14 cellular contexts compared by ENCODE assay signal in genomic region chrX:22097295-22097694, GRCh38.
DNase-seq lines count a peak whose midpoint lies in the region; ATAC-seq, FAIRE-seq and TF ChIP-seq lines count a peak whose summit lies in the region.
"Had no signal": no experiment of that assay in that cellular context is flagged by ENCODE, and none has a peak within 500 bp of the region (broad histone marks: within the 10 kb centered on the region; RNA-seq: fewer than 3 reads in every experiment).

No MANE protein-coding gene starts in this region.

- H3K36me3 ChIP-seq in small intestine (ENCODE audit: control insufficient read depth in 2 of 2, insufficient read depth in 2 of 2, low read length in 2 of 2), result no peaks in the 10 kb centered on the region

- H3K4me1 ChIP-seq in small intestine (ENCODE audit: control insufficient read depth in 2 of 2, insufficient read depth in 1 of 2, low read depth in 1 of 2, low read length in 1 of 2) (no peaks in the 10 kb centered on the region), H9 (ENCODE audit: insufficient read depth, low read length) (peaks cover 2% of the 10 kb centered on the region; the same call in 1 of the 2 replicates)

- TF ChIP-seq CTCF in fibroblast of the aortic adventitia (IDR thresholded peaks at IDR 0.05; ENCODE audit: insufficient read depth, low read length) (no peak), H9 (conservative IDR thresholded peaks at IDR 0.05) (no peak)

- FAIRE-seq in small intestine (lab: Jason Lieb, UNC), result no peak
- FAIRE-seq: GM18507 had no signal

- no peak overlapping the region for H4K5ac ChIP-seq in H9 (ENCODE audit: insufficient read length, low read depth, low read length)

- H3K9me3 ChIP-seq in small intestine (ENCODE audit: control insufficient read depth, low read depth) (no peaks in the 10 kb centered on the region), H9 (ENCODE audit: control insufficient read depth, low read depth, low read length) (peaks cover 6% of the 10 kb centered on the region)

- H3K27ac ChIP-seq in small intestine (ENCODE audit: low read depth in 1 of 2, low read length in 1 of 2) (no peak overlapping the region), H9 (ENCODE audit: insufficient read length, low read depth, low read length) (no peak overlapping the region)
- H3K27ac ChIP-seq: VCaP had no signal

- no peak overlapping the region for H2BK15ac ChIP-seq in H9 (ENCODE audit: low read depth, low read length)

- H3T11ph ChIP-seq in H9 (ENCODE audit: low read length), result no peak overlapping the region

- H3K56ac ChIP-seq in H9 (ENCODE audit: insufficient read length, low read depth, low read length), result no peak overlapping the region

- ATAC-seq in HG02610 (IDR thresholded peaks at IDR 0.05; ENCODE audit: unreplicated experiment) (no peak), GM21723 (IDR thresholded peaks at IDR 0.05; ENCODE audit: unreplicated experiment) (no peak)
- ATAC-seq: activated naive CD8-positive, alpha-beta T cell treated with anti-CD3 and anti-CD28 coated beads, Interleukin-2, amount 50 U/mL, for 24 hours had no signal

- H3K27me3 ChIP-seq in small intestine (ENCODE audit: control insufficient read depth in 2 of 2, insufficient read depth in 2 of 2, low read length in 2 of 2), result no peaks in the 10 kb centered on the region
- H3K27me3 ChIP-seq in H9 (ENCODE audit: insufficient read depth, low read length), result no peaks in the 10 kb centered on the region

- no peak overlapping the region for H2BK12ac ChIP-seq in H9 (ENCODE audit: insufficient read length, low read depth, low read length)

- H3K18ac ChIP-seq in H9 (ENCODE audit: insufficient read length, low read depth, low read length), result no peak overlapping the region

- H3K27ac Mint-ChIP-seq in H9, result no peak overlapping the region
- H3K27ac Mint-ChIP-seq: activated naive CD8-positive, alpha-beta T cell treated with anti-CD3 and anti-CD28 coated beads, Interleukin-2, amount 50 U/mL, for 24 hours had no signal

- no peak overlapping the region for H2BK120ac ChIP-seq in H9 (ENCODE audit: low read depth, low read length, poor library complexity, severe bottlenecking)

- no peaks in the 10 kb centered on the region for H4K20me1 ChIP-seq in H9 (ENCODE audit: control insufficient read depth, insufficient read depth, insufficient read length)

- no peaks in the 10 kb centered on the region for H3K36me3 Mint-ChIP-seq in H9 (ENCODE audit: insufficient read depth in 1 of 3, low read depth in 3 of 3)

- H3K4me3 Mint-ChIP-seq in H9, result no peak overlapping the region
- H3K4me3 Mint-ChIP-seq: activated naive CD8-positive, alpha-beta T cell treated with anti-CD3 and anti-CD28 coated beads, Interleukin-2, amount 50 U/mL, for 24 hours had no signal

- no peak overlapping the region for H3K23ac ChIP-seq in H9 (ENCODE audit: insufficient read length, low read depth, low read length)

- H3K27me3 Mint-ChIP-seq in H9 (ENCODE audit: low read depth), result no peaks in the 10 kb centered on the region
- H3K27me3 Mint-ChIP-seq: activated naive CD8-positive, alpha-beta T cell treated with anti-CD3 and anti-CD28 coated beads, Interleukin-2, amount 50 U/mL, for 24 hours had no signal

- 54 to 89% (median 67%) methylated on average over 1 of the region's 1 CpG for whole genome bisulfite sequencing in small intestine, 3 donors
- WGBS in H9 (ENCODE audit: extremely low coverage, insufficient read length, low lambda C conversion rate), result no CpG with 5 or more reads among the region's 1 CpG

- no peaks in the 10 kb centered on the region for H3K79me1 ChIP-seq in H9 (ENCODE audit: insufficient read depth, low read depth, low read length, poor library complexity, severe bottlenecking)

- H3K79me2 ChIP-seq in H9 (ENCODE audit: insufficient read depth, low read length), result no peaks in the 10 kb centered on the region

- H2BK20ac ChIP-seq in H9 (ENCODE audit: low read depth, low read length, poor library complexity, severe bottlenecking), result no peak overlapping the region

- H4K91ac ChIP-seq in H9 (ENCODE audit: insufficient read length, low read depth, low read length), result no peak overlapping the region

- H3K23me2 ChIP-seq in H9 (ENCODE audit: insufficient read length, low read depth, low read length, poor library complexity, severe bottlenecking), result no peaks in the 10 kb centered on the region

- H3K14ac ChIP-seq in H9 (ENCODE audit: insufficient read depth, low read length), result no peak overlapping the region

- H3K4me2 ChIP-seq in H9 (ENCODE audit: insufficient read depth, insufficient read length, low read length), result no peak overlapping the region

- H2AK5ac ChIP-seq in H9 (ENCODE audit: insufficient read length, low read length), result no peak overlapping the region

- no peak overlapping the region for H3K9ac ChIP-seq in H9 (ENCODE audit: extremely low read depth, insufficient read length, low read length)

- H3K9me3 Mint-ChIP-seq in H9, result peaks cover 0 to 24% of the 10 kb centered on the region in 2 experiments; a peak in 4 of 5 replicates
- H3K9me3 Mint-ChIP-seq: activated naive CD8-positive, alpha-beta T cell treated with anti-CD3 and anti-CD28 coated beads, Interleukin-2, amount 50 U/mL, for 24 hours had no signal

- no peak overlapping the region for H4K8ac ChIP-seq in H9 (replicated peaks; ENCODE audit: insufficient read length, low read depth, low read length)

- no peak overlapping the region for H3K4ac ChIP-seq in H9 (ENCODE audit: low read depth, low read length)

- no peak overlapping the region for H2AFZ ChIP-seq in H9 (ENCODE audit: low read length)

- no peak overlapping the region for H3K4me3 ChIP-seq in fibroblast of the aortic adventitia (ENCODE audit: low read depth, low read length)
- H3K4me3 ChIP-seq in small intestine (ENCODE audit: low read depth in 1 of 2, low read length in 2 of 2), result no peak overlapping the region

- peaks cover 10 to 13% of the 10 kb centered on the region in 2 experiments for H3K4me1 Mint-ChIP-seq in H9

- DNase-seq in GOT3 (lab: John Stamatoyannopoulos, UW) (peak; percentile 24), RPMI7951 (ENCODE audit: low read depth) (peak; percentile 94), fibroblast of the aortic adventitia (ENCODE audit: low read depth) (peak; percentile 88), small intestine (peak; percentile 59), H9 (no peak)
- DNase-seq: activated CD8-positive, alpha-beta memory T cell treated with anti-CD3 and anti-CD28 coated beads, Interleukin-2, amount 50 U/mL, for 48 hours; activated naive CD8-positive, alpha-beta T cell treated with anti-CD3 and anti-CD28 coated beads, Interleukin-2, amount 50 U/mL, for 24 hours; DMS79 treated with DMSO at 0.1 percent for 48 hours; NCI-H524 treated with DMSO at 0.1 percent for 48 hours; retina had no signal

- H2BK5ac ChIP-seq in H9 (ENCODE audit: insufficient read length, low read length), result no peak overlapping the region
